ENCODE assay signal across 8 cellular contexts in genomic region chr1:25676488-25676887, GRCh38. TPM values are rescaled to one million over a fixed set of nuclear protein-coding genes. Genes with fewer than 3 reads are reported as not detected.
DNase-seq lines count a peak whose midpoint lies in the region; ATAC-seq and TF ChIP-seq lines count a peak whose summit lies in the region.

No MANE protein-coding gene starts in this region.

- H3K36me3 Mint-ChIP-seq in CD14-positive monocyte: peaks cover 9 to 10% of the 10 kb centered on the region in 2 donors
- no peaks in the 10 kb centered on the region for H3K36me3 Mint-ChIP-seq in glutamatergic neuron (ENCODE audit: unreplicated experiment)

- H3K27me3 Mint-ChIP-seq in CD14-positive monocyte (ENCODE audit: low read depth in 3 of 3): peaks cover 0 to 5% (median 2%) of the 10 kb centered on the region in 3 donors
- peaks cover 5% of the 10 kb centered on the region for H3K27me3 Mint-ChIP-seq in glutamatergic neuron (ENCODE audit: unreplicated experiment)

- H3K9me3 Mint-ChIP-seq in CD14-positive monocyte (peaks cover 0 to 4% (median 2%) of the 10 kb centered on the region in 7 donors), glutamatergic neuron (ENCODE audit: unreplicated experiment) (peaks cover 1% of the 10 kb centered on the region)

- no peak overlapping the region for H3K27ac Mint-ChIP-seq in CD14-positive monocyte
- no peak overlapping the region for H3K27ac Mint-ChIP-seq in glutamatergic neuron (ENCODE audit: unreplicated experiment)

- peak; percentile 50 for DNase-seq in stimulated activated CD4-positive, alpha-beta T cell treated with anti-CD3 and anti-CD28 coated beads, Interleukin-15, amount 100 ng/mL, for 24 hours
- DNase-seq in stimulated activated CD4-positive, alpha-beta T cell treated with anti-CD3 and anti-CD28 coated beads, Interleukin-4, amount 100 ng/mL, for 4 hours: no peak
- DNase-seq in NCI-H2107 treated with DMSO at 0.1 percent for 48 hours (lab: John Stamatoyannopoulos, UW; ENCODE audit: unreplicated experiment) (peak; percentile 86), dermis microvascular lymphatic vessel endothelial cell (ENCODE audit: low read depth in 2 of 2) (peak; percentile 16 to 46), amniotic stem cell (lab: John Stamatoyannopoulos, UW) (no peak), CD14-positive monocyte (ENCODE audit: low spot score) (no peak), glutamatergic neuron (no peak)

- intact Hi-C loops in CD14-positive monocyte (cut with micrococcal nuclease): no loop called here

- no peak for ATAC-seq in GM21786 (IDR thresholded peaks at IDR 0.05; ENCODE audit: unreplicated experiment)

- H3K4me1 Mint-ChIP-seq in CD14-positive monocyte (peaks cover 17% of the 10 kb centered on the region), glutamatergic neuron (ENCODE audit: low read depth, unreplicated experiment) (peaks cover 3% of the 10 kb centered on the region)

- H3K4me3 Mint-ChIP-seq in CD14-positive monocyte (no peak overlapping the region), glutamatergic neuron (ENCODE audit: unreplicated experiment) (no peak overlapping the region)

- TF ChIP-seq CTCF in CD14-positive monocyte (IDR thresholded peaks at IDR 0.05): no peak
- no peak for TF ChIP-seq CTCF in glutamatergic neuron (IDR thresholded peaks at IDR 0.05; ENCODE audit: partially characterized antibody, unreplicated experiment)

RNA-seq across cellular contexts. Expression of gene MAN1C1, which starts 59.9 kb away (rescaled TPM):
- total RNA-seq in dermis microvascular lymphatic vessel endothelial cell (0.26 and 0.89 TPM in 2 replicates), glutamatergic neuron (ENCODE audit: unreplicated experiment) (5.4 TPM)
- polyA plus RNA-seq in CD14-positive monocyte: 1 to 10 TPM; 1.2 to 1.7 TPM

Comparison
In these comparisons a context has a peak if more than half of its experiments do, and no peak if none do; other contexts are left out.
1. DNase-seq: peak in stimulated activated CD4-positive, alpha-beta T cell treated with anti-CD3 and anti-CD28 coated beads, Interleukin-15, amount 100 ng/mL, for 24 hours (single experiment), NCI-H2107 treated with DMSO at 0.1 percent for 48 hours (single experiment) and dermis microvascular lymphatic vessel endothelial cell (2 of 2); none in stimulated activated CD4-positive, alpha-beta T cell treated with anti-CD3 and anti-CD28 coated beads, Interleukin-4, amount 100 ng/mL, for 4 hours (0 of 2), amniotic stem cell (single experiment), CD14-positive monocyte (single experiment) and glutamatergic neuron (single experiment).